Comparison of ENCODE assay signal across 13 cellular contexts in the genomic region with DNA sequence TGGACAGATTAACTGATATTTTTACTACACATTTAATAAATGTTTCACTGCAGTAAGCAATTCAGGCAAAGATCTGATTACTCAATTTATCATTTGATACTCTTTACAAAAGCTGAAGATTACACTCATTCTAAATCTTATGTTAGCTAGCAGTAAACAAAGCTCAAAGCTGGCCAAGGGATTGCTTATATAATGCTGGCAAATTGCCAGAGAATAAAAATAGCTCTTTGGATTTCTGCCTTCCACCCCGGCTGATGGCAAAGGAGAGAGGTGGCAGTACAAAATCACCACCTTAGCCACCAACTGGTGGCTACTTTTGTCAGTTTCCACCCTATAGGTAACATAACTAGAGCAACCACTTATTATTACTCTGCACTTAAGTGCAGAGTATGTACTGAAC.
DNase-seq lines count a peak whose midpoint lies in the region; ATAC-seq and TF ChIP-seq lines count a peak whose summit lies in the region.
"Had no signal": no experiment of that assay in that cellular context is flagged by ENCODE, and none has a peak within 500 bp of the region (broad histone marks: within the 10 kb centered on the region; RNA-seq: fewer than 3 reads in every experiment).

No MANE protein-coding gene starts in this region.

- H2BK20ac ChIP-seq in H9 (ENCODE audit: low read depth, low read length, poor library complexity, severe bottlenecking) = no peak overlapping the region

- H2AFZ ChIP-seq in H9 (ENCODE audit: low read length) (no peak overlapping the region), mesenchymal stem cell (ENCODE audit: low read depth, low read length) (no peak overlapping the region)

- ATAC-seq in body of pancreas (peak; percentile 45), HG02852 (IDR thresholded peaks at IDR 0.05; ENCODE audit: unreplicated experiment) (no peak)
- ATAC-seq in stimulated activated naive CD8-positive, alpha-beta T cell treated with anti-CD3 and anti-CD28 coated beads, Interleukin-15, amount 100 ng/mL, for 72 hours = no peak
- ATAC-seq: left lung had no signal

- in situ Hi-C loops in HAP-1 (cut with MboI; ENCODE audit: low sequenced_read_pairs) = no loop called here

- CTCF ChIA-PET in activated naive CD4-positive, alpha-beta T cell treated with anti-CD3 and anti-CD28 coated beads, Interleukin-2, amount 10 ng/mL, durations not matched to agents 7 days and 5 days (lab: Charles Lee) = no interaction called here

- H3K9me3 Mint-ChIP-seq in H9 = no peaks in the 10 kb centered on the region
- H3K9me3 Mint-ChIP-seq in stimulated activated naive CD8-positive, alpha-beta T cell treated with anti-CD3 and anti-CD28 coated beads, Interleukin-15, amount 100 ng/mL, for 72 hours = no peaks in the 10 kb centered on the region
- no peaks in the 10 kb centered on the region for H3K9me3 Mint-ChIP-seq in activated naive CD4-positive, alpha-beta T cell treated with anti-CD3 and anti-CD28 coated beads, Interleukin-2, amount 10 ng/mL, durations not matched to agents 7 days and 5 days
- H3K9me3 Mint-ChIP-seq: activated T-cell treated with anti-CD3 and anti-CD28 coated beads, Interleukin-2, amount 50 U/mL, for 24 hours had no signal

- H3K23me2 ChIP-seq in H9 (ENCODE audit: insufficient read length, low read depth, low read length, poor library complexity, severe bottlenecking) = no peaks in the 10 kb centered on the region

- H3K27me3 ChIP-seq in H9 (ENCODE audit: insufficient read depth, low read length) (no peaks in the 10 kb centered on the region), body of pancreas (no peaks in the 10 kb centered on the region), mesenchymal stem cell (ENCODE audit: control insufficient read depth in 1 of 2, insufficient read depth in 1 of 2, low read length in 2 of 2) (no peaks in the 10 kb centered on the region), HAP-1 (ENCODE audit: low read depth) (no peaks in the 10 kb centered on the region)
- H3K27me3 ChIP-seq: brain microvascular endothelial cell, esophagus muscularis mucosa, left lung had no signal

- H4K91ac ChIP-seq in H9 (ENCODE audit: insufficient read length, low read depth, low read length) (no peak overlapping the region), mesenchymal stem cell (ENCODE audit: low read length) (no peak overlapping the region)

- H3K4me1 ChIP-seq in H9 (ENCODE audit: insufficient read depth, low read length) (no peaks in the 10 kb centered on the region), body of pancreas (peaks cover 8% of the 10 kb centered on the region), mesenchymal stem cell (ENCODE audit: control insufficient read depth, insufficient read depth, low read depth, low read length) (no peaks in the 10 kb centered on the region), HAP-1 (0 out of 2 replicates have a peak, but pooled peaks cover 2% of the 10 kb centered on the region)
- H3K4me1 ChIP-seq: left lung had no signal

- no peak for DNase-seq in H9
- DNase-seq in NCI-H2081 treated with DMSO at 0.1 percent for 48 hours (lab: John Stamatoyannopoulos, UW) = peak; percentile 31
- peak in 3 of 4 donors; percentile 7 to 23 (median 15) for DNase-seq in body of pancreas
- DNase-seq in mesenchymal stem cell = peak; percentile 27
- DNase-seq in HAP-1 (ENCODE audit: low spot score in 2 of 2) = no peak
- no peak for DNase-seq in stimulated activated naive CD8-positive, alpha-beta T cell treated with anti-CD3 and anti-CD28 coated beads, Interleukin-15, amount 100 ng/mL, for 72 hours
- no peak for DNase-seq in activated naive CD4-positive, alpha-beta T cell treated with anti-CD3 and anti-CD28 coated beads, Interleukin-2, amount 10 ng/mL, durations not matched to agents 7 days and 5 days
- DNase-seq: activated T-cell treated with anti-CD3 and anti-CD28 coated beads, Interleukin-2, amount 50 U/mL, for 24 hours; brain microvascular endothelial cell; DND-41; left lung had no signal

- TF ChIP-seq POLR2A in body of pancreas (IDR thresholded peaks at IDR 0.05) = no peak

- H2BK12ac ChIP-seq in H9 (ENCODE audit: insufficient read length, low read depth, low read length) (no peak overlapping the region), mesenchymal stem cell (ENCODE audit: low read length in 2 of 2) (no peak overlapping the region)

- no peaks in the 10 kb centered on the region for H3K79me1 ChIP-seq in H9 (ENCODE audit: insufficient read depth, low read depth, low read length, poor library complexity, severe bottlenecking)
- no peaks in the 10 kb centered on the region for H3K79me1 ChIP-seq in mesenchymal stem cell (replicated peaks; ENCODE audit: low read length, poor library complexity, severe bottlenecking)

- H3K23ac ChIP-seq in H9 (ENCODE audit: insufficient read length, low read depth, low read length) = no peak overlapping the region
- H3K23ac ChIP-seq in mesenchymal stem cell (ENCODE audit: low read length in 2 of 2) = no peak overlapping the region

- no peak overlapping the region for H3K27ac ChIP-seq in H9 (ENCODE audit: insufficient read length, low read depth, low read length)
- no peak overlapping the region for H3K27ac ChIP-seq in body of pancreas
- H3K27ac ChIP-seq in mesenchymal stem cell (ENCODE audit: low read length, poor library complexity, severe bottlenecking) = no peak overlapping the region
- H3K27ac ChIP-seq: brain microvascular endothelial cell, esophagus muscularis mucosa, left lung had no signal

- H3K9ac ChIP-seq in H9 (ENCODE audit: extremely low read depth, insufficient read length, low read length) = no peak overlapping the region
- no peak overlapping the region for H3K9ac ChIP-seq in mesenchymal stem cell (ENCODE audit: low read length)

- no peak overlapping the region for H3K4me2 ChIP-seq in H9 (ENCODE audit: insufficient read depth, insufficient read length, low read length)
- H3K4me2 ChIP-seq in mesenchymal stem cell (ENCODE audit: low read length, poor library complexity, severe bottlenecking) = no peak overlapping the region

- H3K56ac ChIP-seq in H9 (ENCODE audit: insufficient read length, low read depth, low read length) = no peak overlapping the region

- no CpG with 5 or more reads among the region's 1 CpG for WGBS in H9 (ENCODE audit: extremely low coverage, insufficient read length, low lambda C conversion rate)
- WGBS in body of pancreas, 2 donors = 0 to 29% methylated on average over 1 of the region's 1 CpG
- WGBS in mesenchymal stem cell = 67% methylated on average over 1 of the region's 1 CpG

- H4K5ac ChIP-seq in H9 (ENCODE audit: insufficient read length, low read depth, low read length) = no peak overlapping the region

- peaks cover 7 to 10% of the 10 kb centered on the region in 2 experiments for H3K4me1 Mint-ChIP-seq in H9
- H3K4me1 Mint-ChIP-seq in stimulated activated naive CD8-positive, alpha-beta T cell treated with anti-CD3 and anti-CD28 coated beads, Interleukin-15, amount 100 ng/mL, for 72 hours = no peaks in the 10 kb centered on the region
- H3K4me1 Mint-ChIP-seq in activated naive CD4-positive, alpha-beta T cell treated with anti-CD3 and anti-CD28 coated beads, Interleukin-2, amount 10 ng/mL, durations not matched to agents 7 days and 5 days = no peaks in the 10 kb centered on the region

- intact Hi-C loops in body of pancreas (cut with DNase I) = no loop called here

- H3K4me3 Mint-ChIP-seq in H9 = no peak overlapping the region
- no peak overlapping the region for H3K4me3 Mint-ChIP-seq in stimulated activated naive CD8-positive, alpha-beta T cell treated with anti-CD3 and anti-CD28 coated beads, Interleukin-15, amount 100 ng/mL, for 72 hours
- no peak overlapping the region for H3K4me3 Mint-ChIP-seq in activated naive CD4-positive, alpha-beta T cell treated with anti-CD3 and anti-CD28 coated beads, Interleukin-2, amount 10 ng/mL, durations not matched to agents 7 days and 5 days
- H3K4me3 Mint-ChIP-seq: activated T-cell treated with anti-CD3 and anti-CD28 coated beads, Interleukin-2, amount 50 U/mL, for 24 hours had no signal

- no peak overlapping the region for H2BK120ac ChIP-seq in H9 (ENCODE audit: low read depth, low read length, poor library complexity, severe bottlenecking)
- H2BK120ac ChIP-seq in mesenchymal stem cell (ENCODE audit: low read depth, low read length) = no peak overlapping the region

- no peaks in the 10 kb centered on the region for H3K27me3 Mint-ChIP-seq in H9 (ENCODE audit: low read depth)
- H3K27me3 Mint-ChIP-seq in stimulated activated naive CD8-positive, alpha-beta T cell treated with anti-CD3 and anti-CD28 coated beads, Interleukin-15, amount 100 ng/mL, for 72 hours = no peaks in the 10 kb centered on the region
- H3K27me3 Mint-ChIP-seq in activated naive CD4-positive, alpha-beta T cell treated with anti-CD3 and anti-CD28 coated beads, Interleukin-2, amount 10 ng/mL, durations not matched to agents 7 days and 5 days = no peaks in the 10 kb centered on the region
- H3K27me3 Mint-ChIP-seq: activated T-cell treated with anti-CD3 and anti-CD28 coated beads, Interleukin-2, amount 50 U/mL, for 24 hours had no signal

- H3T11ph ChIP-seq in H9 (ENCODE audit: low read length) = no peak overlapping the region

- H2BK15ac ChIP-seq in H9 (ENCODE audit: low read depth, low read length) (no peak overlapping the region), mesenchymal stem cell (ENCODE audit: low read depth, poor library complexity, severe bottlenecking) (no peak overlapping the region)

- peak overlapping the region; percentile 60 to 75 (median 74); a peak in 5 of 7 replicates for H3K27ac Mint-ChIP-seq in H9
- H3K27ac Mint-ChIP-seq in stimulated activated naive CD8-positive, alpha-beta T cell treated with anti-CD3 and anti-CD28 coated beads, Interleukin-15, amount 100 ng/mL, for 72 hours = no peak overlapping the region
- H3K27ac Mint-ChIP-seq in activated naive CD4-positive, alpha-beta T cell treated with anti-CD3 and anti-CD28 coated beads, Interleukin-2, amount 10 ng/mL, durations not matched to agents 7 days and 5 days = no peak overlapping the region
- H3K27ac Mint-ChIP-seq: activated T-cell treated with anti-CD3 and anti-CD28 coated beads, Interleukin-2, amount 50 U/mL, for 24 hours had no signal

- no peak overlapping the region for H3K18ac ChIP-seq in H9 (ENCODE audit: insufficient read length, low read depth, low read length)
- no peak overlapping the region for H3K18ac ChIP-seq in mesenchymal stem cell (ENCODE audit: low read depth in 1 of 2, low read length in 2 of 2)

- H2AK5ac ChIP-seq in H9 (ENCODE audit: insufficient read length, low read length) (no peak overlapping the region), mesenchymal stem cell (ENCODE audit: low read length, severe bottlenecking) (no peak overlapping the region)

- TF ChIP-seq CTCF in H9 (conservative IDR thresholded peaks at IDR 0.05) (no peak), body of pancreas (IDR thresholded peaks at IDR 0.05) (no peak)

- H3K9me3 ChIP-seq in H9 (ENCODE audit: control insufficient read depth, low read depth, low read length) (no peaks in the 10 kb centered on the region), body of pancreas (no peaks in the 10 kb centered on the region), mesenchymal stem cell (ENCODE audit: control insufficient read depth, low read length) (no peaks in the 10 kb centered on the region), HAP-1 (no peaks in the 10 kb centered on the region)
- H3K9me3 ChIP-seq: esophagus muscularis mucosa, left lung had no signal

- H3K79me2 ChIP-seq in H9 (ENCODE audit: insufficient read depth, low read length) = no peaks in the 10 kb centered on the region

- H3K36me3 ChIP-seq in body of pancreas (replicated peaks in 1 of 2; ENCODE audit: insufficient read depth in 1 of 2, low read depth in 2 of 2) = no peaks in the 10 kb centered on the region
- no peaks in the 10 kb centered on the region for H3K36me3 ChIP-seq in mesenchymal stem cell (ENCODE audit: control insufficient read depth in 1 of 2, insufficient read depth in 2 of 2, low read depth in 1 of 2, low read length in 2 of 2)
- H3K36me3 ChIP-seq in HAP-1 (replicated peaks) = no peaks in the 10 kb centered on the region
- H3K36me3 ChIP-seq: brain microvascular endothelial cell, esophagus muscularis mucosa, left lung had no signal

- no peak overlapping the region for H3K4ac ChIP-seq in H9 (ENCODE audit: low read depth, low read length)
- H3K4ac ChIP-seq in mesenchymal stem cell (ENCODE audit: low read depth in 1 of 2, low read length in 2 of 2) = no peak overlapping the region

- H2BK5ac ChIP-seq in H9 (ENCODE audit: insufficient read length, low read length) (no peak overlapping the region), mesenchymal stem cell (ENCODE audit: low read depth, low read length, poor library complexity, severe bottlenecking) (no peak overlapping the region)

- no peaks in the 10 kb centered on the region for H3K36me3 Mint-ChIP-seq in H9 (ENCODE audit: insufficient read depth in 1 of 3, low read depth in 3 of 3)
- H3K36me3 Mint-ChIP-seq in activated naive CD4-positive, alpha-beta T cell treated with anti-CD3 and anti-CD28 coated beads, Interleukin-2, amount 10 ng/mL, durations not matched to agents 7 days and 5 days = no peaks in the 10 kb centered on the region

- no peak overlapping the region for H3K4me3 ChIP-seq in body of pancreas
- no peak overlapping the region for H3K4me3 ChIP-seq in mesenchymal stem cell (ENCODE audit: insufficient read depth in 1 of 2, low read depth in 1 of 2, low read length in 2 of 2)
- no peak overlapping the region for H3K4me3 ChIP-seq in HAP-1
- H3K4me3 ChIP-seq: esophagus muscularis mucosa, left lung had no signal

- no peak overlapping the region for H4K8ac ChIP-seq in H9 (replicated peaks; ENCODE audit: insufficient read length, low read depth, low read length)
- no peak overlapping the region for H4K8ac ChIP-seq in mesenchymal stem cell (ENCODE audit: low read length)

- H4K20me1 ChIP-seq in H9 (ENCODE audit: control insufficient read depth, insufficient read depth, insufficient read length) = no peaks in the 10 kb centered on the region

- H3K14ac ChIP-seq in H9 (ENCODE audit: insufficient read depth, low read length) = no peak overlapping the region; the same call in 1 of the 2 replicates
- no peak overlapping the region for H3K14ac ChIP-seq in mesenchymal stem cell (ENCODE audit: low read length in 2 of 2)

Comparison
In these comparisons a context has a peak if more than half of its experiments do, and no peak if none do; other contexts are left out.
1. DNase-seq: peak in NCI-H2081 treated with DMSO at 0.1 percent for 48 hours (single experiment), body of pancreas (3 of 4) and mesenchymal stem cell (single experiment); none in H9 (single experiment), HAP-1 (0 of 2), stimulated activated naive CD8-positive, alpha-beta T cell treated with anti-CD3 and anti-CD28 coated beads, Interleukin-15, amount 100 ng/mL, for 72 hours (0 of 2) and activated naive CD4-positive, alpha-beta T cell treated with anti-CD3 and anti-CD28 coated beads, Interleukin-2, amount 10 ng/mL, durations not matched to agents 7 days and 5 days (single experiment).
2. H3K27ac Mint-ChIP-seq: peak in H9 (3 of 3); none in stimulated activated naive CD8-positive, alpha-beta T cell treated with anti-CD3 and anti-CD28 coated beads, Interleukin-15, amount 100 ng/mL, for 72 hours (0 of 2) and activated naive CD4-positive, alpha-beta T cell treated with anti-CD3 and anti-CD28 coated beads, Interleukin-2, amount 10 ng/mL, durations not matched to agents 7 days and 5 days (single experiment).